8 cellular contexts compared by ENCODE assay signal in the genomic region with DNA sequence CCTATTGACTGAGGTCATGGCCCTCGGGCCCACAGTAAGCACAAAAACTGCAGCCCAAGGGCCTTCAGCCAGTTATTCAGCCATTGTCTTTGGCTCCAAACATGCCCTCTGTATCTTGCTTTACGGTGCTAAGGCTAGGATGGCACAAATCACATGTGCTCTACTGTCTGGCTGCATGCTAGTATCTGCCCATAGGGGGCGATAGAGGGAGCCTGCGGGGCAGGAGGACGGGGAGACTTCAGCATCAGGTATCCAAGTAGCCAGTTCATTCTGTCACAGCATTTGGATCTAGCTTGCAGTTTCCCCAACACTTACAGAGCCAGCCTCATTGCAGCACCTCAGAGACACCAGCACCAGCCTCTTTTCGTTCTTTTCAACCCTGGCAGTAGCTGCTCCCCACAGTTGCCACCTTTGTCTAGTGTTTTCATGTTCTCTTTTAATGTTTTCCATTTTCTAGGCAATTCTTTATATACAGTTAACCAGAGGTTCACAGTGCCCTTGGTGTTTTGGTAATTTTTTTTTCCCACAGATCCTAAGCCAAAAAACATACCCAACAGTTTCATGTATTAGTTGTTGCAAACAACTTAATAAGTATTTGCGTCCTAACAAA.
DNase-seq lines count a peak whose midpoint lies in the region; ATAC-seq and TF ChIP-seq lines count a peak whose summit lies in the region.

No MANE protein-coding gene starts in this region.

- no peaks in the 10 kb centered on the region for H3K4me1 Mint-ChIP-seq in stimulated activated naive CD8-positive, alpha-beta T cell treated with anti-CD3 and anti-CD28 coated beads, Interleukin-15, amount 100 ng/mL, for 72 hours

- H3K9me3 Mint-ChIP-seq in stimulated activated naive CD8-positive, alpha-beta T cell treated with anti-CD3 and anti-CD28 coated beads, Interleukin-15, amount 100 ng/mL, for 72 hours = peaks cover 0 to 1% of the 10 kb centered on the region in 2 donors

- ATAC-seq in stimulated activated naive CD8-positive, alpha-beta T cell treated with anti-CD3 and anti-CD28 coated beads, Interleukin-15, Interleukin-2, amounts not matched to agents 100 U/mL and 50 U/mL, for 24 hours = no peak
- ATAC-seq in stimulated activated naive CD8-positive, alpha-beta T cell treated with anti-CD3 and anti-CD28 coated beads, Interleukin-15, amount 100 ng/mL, for 72 hours = no peak
- peak in 5 of 8 donors; percentile 18 to 26 (median 23) for ATAC-seq in heart right ventricle
- no peak for ATAC-seq in GM18861 (IDR thresholded peaks at IDR 0.05; ENCODE audit: unreplicated experiment)

- H3K9me3 ChIP-seq in heart right ventricle = no peaks in the 10 kb centered on the region

- no peaks in the 10 kb centered on the region for H3K36me3 ChIP-seq in heart right ventricle

- peak in 8 of 9 donors; percentile 9 to 53 (median 41) for TF ChIP-seq CTCF in heart right ventricle (IDR thresholded peaks at IDR 0.05)

- H3K27ac Mint-ChIP-seq in stimulated activated naive CD8-positive, alpha-beta T cell treated with anti-CD3 and anti-CD28 coated beads, Interleukin-15, amount 100 ng/mL, for 72 hours = no peak overlapping the region

- no peaks in the 10 kb centered on the region for H3K27me3 ChIP-seq in heart right ventricle

- DNase-seq in stimulated activated naive CD8-positive, alpha-beta T cell treated with anti-CD3 and anti-CD28 coated beads, Interleukin-15, Interleukin-2, amounts not matched to agents 100 U/mL and 50 U/mL, for 24 hours = peak; percentile 4
- DNase-seq in stimulated activated naive CD8-positive, alpha-beta T cell treated with anti-CD3 and anti-CD28 coated beads, Interleukin-15, amount 100 ng/mL, for 72 hours = no peak
- DNase-seq in NCI-H82 treated with DMSO at 0.1 percent for 48 hours (lab: John Stamatoyannopoulos, UW; ENCODE audit: unreplicated experiment) (peak; percentile 55), heart right ventricle (peak in 1 of 2 donors; percentile 21), AG20443 (ENCODE audit: low spot score) (no peak), activated gamma-delta T cell treated with Interleukin-2 at 50 U/mL for 16 hours (no peak), GF-D8 (lab: John Stamatoyannopoulos, UW) (no peak)

- H3K4me1 ChIP-seq in heart right ventricle = peaks cover 0 to 22% (median 4%) of the 10 kb centered on the region in 9 donors

- peak overlapping the region in 6 of 10 donors; percentile 4 to 65 (median 14) for H3K27ac ChIP-seq in heart right ventricle

- H3K4me3 Mint-ChIP-seq in stimulated activated naive CD8-positive, alpha-beta T cell treated with anti-CD3 and anti-CD28 coated beads, Interleukin-15, amount 100 ng/mL, for 72 hours = no peak overlapping the region

- H3K27me3 Mint-ChIP-seq in stimulated activated naive CD8-positive, alpha-beta T cell treated with anti-CD3 and anti-CD28 coated beads, Interleukin-15, amount 100 ng/mL, for 72 hours = no peaks in the 10 kb centered on the region

- WGBS in heart right ventricle, 2 donors = 25 to 33% methylated on average over 7 of the region's 7 CpGs

- intact Hi-C loops in heart right ventricle (cut with DNase I) = no loop called here

- no peak overlapping the region for H3K4me3 ChIP-seq in heart right ventricle

Comparison
In these comparisons a context has a peak if more than half of its experiments do, and no peak if none do; other contexts are left out.
1. DNase-seq: peak in stimulated activated naive CD8-positive, alpha-beta T cell treated with anti-CD3 and anti-CD28 coated beads, Interleukin-15, Interleukin-2, amounts not matched to agents 100 U/mL and 50 U/mL, for 24 hours (single experiment) and NCI-H82 treated with DMSO at 0.1 percent for 48 hours (single experiment); none in stimulated activated naive CD8-positive, alpha-beta T cell treated with anti-CD3 and anti-CD28 coated beads, Interleukin-15, amount 100 ng/mL, for 72 hours (0 of 2), AG20443 (single experiment), activated gamma-delta T cell treated with Interleukin-2 at 50 U/mL for 16 hours (single experiment) and GF-D8 (single experiment).
2. ATAC-seq: peak in heart right ventricle (5 of 8); none in stimulated activated naive CD8-positive, alpha-beta T cell treated with anti-CD3 and anti-CD28 coated beads, Interleukin-15, Interleukin-2, amounts not matched to agents 100 U/mL and 50 U/mL, for 24 hours (single experiment), stimulated activated naive CD8-positive, alpha-beta T cell treated with anti-CD3 and anti-CD28 coated beads, Interleukin-15, amount 100 ng/mL, for 72 hours (single experiment) and GM18861 (single experiment).